In the genomic region with DNA sequence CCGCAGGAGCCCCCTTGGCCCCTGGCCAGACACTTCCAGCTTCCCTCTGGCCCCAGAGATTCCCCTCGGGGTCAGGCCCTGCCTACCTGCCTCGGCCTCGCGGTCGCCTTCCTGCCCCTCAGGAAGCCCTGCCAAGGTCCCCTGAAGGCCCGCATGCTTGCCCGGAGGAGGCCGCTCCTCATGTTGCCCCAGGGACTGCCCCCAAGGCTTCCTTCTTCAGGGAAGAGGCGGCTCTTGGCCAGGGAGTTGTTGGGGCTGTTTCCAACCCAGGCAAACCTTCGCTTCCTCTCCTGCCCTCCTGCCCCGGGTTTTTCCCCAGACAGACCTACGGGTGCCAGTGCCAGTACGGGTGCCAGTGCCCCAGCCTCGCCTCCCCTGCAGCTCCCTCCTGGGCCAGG, we compare ENCODE assay signal across 2 cellular contexts.
TF ChIP-seq lines count a peak whose summit lies in the region.

No MANE protein-coding gene starts in this region.

TF ChIP-seq in GM23338, 12 proteins besides CTCF, POLR2A, EP300 and RAD21 (continues in another document):
- TF ChIP-seq POLR2AphosphoS5 (IDR thresholded peaks at IDR 0.05; ENCODE audit: low read depth) (no peak), JUNB (IDR thresholded peaks at IDR 0.05; ENCODE audit: unreplicated experiment) (no peak), ZNF114 (CRISPR knock-in tag; IDR thresholded peaks at IDR 0.05) (no peak), CREB1 (CRISPR knock-in tag; IDR thresholded peaks at IDR 0.05; ENCODE audit: low read depth) (no peak), NANOG (IDR thresholded peaks at IDR 0.05; ENCODE audit: borderline replicate concordance) (no peak), STAT1 (IDR thresholded peaks at IDR 0.05; ENCODE audit: unreplicated experiment) (no peak), ZNF331 (CRISPR knock-in tag; IDR thresholded peaks at IDR 0.05; ENCODE audit: low read depth) (no peak)
- TF ChIP-seq, protein P1, sequence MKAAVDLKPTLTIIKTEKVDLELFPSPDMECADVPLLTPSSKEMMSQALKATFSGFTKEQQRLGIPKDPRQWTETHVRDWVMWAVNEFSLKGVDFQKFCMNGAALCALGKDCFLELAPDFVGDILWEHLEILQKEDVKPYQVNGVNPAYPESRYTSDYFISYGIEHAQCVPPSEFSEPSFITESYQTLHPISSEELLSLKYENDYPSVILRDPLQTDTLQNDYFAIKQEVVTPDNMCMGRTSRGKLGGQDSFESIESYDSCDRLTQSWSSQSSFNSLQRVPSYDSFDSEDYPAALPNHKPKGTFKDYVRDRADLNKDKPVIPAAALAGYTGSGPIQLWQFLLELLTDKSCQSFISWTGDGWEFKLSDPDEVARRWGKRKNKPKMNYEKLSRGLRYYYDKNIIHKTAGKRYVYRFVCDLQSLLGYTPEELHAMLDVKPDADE (IDR thresholded peaks at IDR 0.05) = no peak
- TF ChIP-seq, protein P2, sequence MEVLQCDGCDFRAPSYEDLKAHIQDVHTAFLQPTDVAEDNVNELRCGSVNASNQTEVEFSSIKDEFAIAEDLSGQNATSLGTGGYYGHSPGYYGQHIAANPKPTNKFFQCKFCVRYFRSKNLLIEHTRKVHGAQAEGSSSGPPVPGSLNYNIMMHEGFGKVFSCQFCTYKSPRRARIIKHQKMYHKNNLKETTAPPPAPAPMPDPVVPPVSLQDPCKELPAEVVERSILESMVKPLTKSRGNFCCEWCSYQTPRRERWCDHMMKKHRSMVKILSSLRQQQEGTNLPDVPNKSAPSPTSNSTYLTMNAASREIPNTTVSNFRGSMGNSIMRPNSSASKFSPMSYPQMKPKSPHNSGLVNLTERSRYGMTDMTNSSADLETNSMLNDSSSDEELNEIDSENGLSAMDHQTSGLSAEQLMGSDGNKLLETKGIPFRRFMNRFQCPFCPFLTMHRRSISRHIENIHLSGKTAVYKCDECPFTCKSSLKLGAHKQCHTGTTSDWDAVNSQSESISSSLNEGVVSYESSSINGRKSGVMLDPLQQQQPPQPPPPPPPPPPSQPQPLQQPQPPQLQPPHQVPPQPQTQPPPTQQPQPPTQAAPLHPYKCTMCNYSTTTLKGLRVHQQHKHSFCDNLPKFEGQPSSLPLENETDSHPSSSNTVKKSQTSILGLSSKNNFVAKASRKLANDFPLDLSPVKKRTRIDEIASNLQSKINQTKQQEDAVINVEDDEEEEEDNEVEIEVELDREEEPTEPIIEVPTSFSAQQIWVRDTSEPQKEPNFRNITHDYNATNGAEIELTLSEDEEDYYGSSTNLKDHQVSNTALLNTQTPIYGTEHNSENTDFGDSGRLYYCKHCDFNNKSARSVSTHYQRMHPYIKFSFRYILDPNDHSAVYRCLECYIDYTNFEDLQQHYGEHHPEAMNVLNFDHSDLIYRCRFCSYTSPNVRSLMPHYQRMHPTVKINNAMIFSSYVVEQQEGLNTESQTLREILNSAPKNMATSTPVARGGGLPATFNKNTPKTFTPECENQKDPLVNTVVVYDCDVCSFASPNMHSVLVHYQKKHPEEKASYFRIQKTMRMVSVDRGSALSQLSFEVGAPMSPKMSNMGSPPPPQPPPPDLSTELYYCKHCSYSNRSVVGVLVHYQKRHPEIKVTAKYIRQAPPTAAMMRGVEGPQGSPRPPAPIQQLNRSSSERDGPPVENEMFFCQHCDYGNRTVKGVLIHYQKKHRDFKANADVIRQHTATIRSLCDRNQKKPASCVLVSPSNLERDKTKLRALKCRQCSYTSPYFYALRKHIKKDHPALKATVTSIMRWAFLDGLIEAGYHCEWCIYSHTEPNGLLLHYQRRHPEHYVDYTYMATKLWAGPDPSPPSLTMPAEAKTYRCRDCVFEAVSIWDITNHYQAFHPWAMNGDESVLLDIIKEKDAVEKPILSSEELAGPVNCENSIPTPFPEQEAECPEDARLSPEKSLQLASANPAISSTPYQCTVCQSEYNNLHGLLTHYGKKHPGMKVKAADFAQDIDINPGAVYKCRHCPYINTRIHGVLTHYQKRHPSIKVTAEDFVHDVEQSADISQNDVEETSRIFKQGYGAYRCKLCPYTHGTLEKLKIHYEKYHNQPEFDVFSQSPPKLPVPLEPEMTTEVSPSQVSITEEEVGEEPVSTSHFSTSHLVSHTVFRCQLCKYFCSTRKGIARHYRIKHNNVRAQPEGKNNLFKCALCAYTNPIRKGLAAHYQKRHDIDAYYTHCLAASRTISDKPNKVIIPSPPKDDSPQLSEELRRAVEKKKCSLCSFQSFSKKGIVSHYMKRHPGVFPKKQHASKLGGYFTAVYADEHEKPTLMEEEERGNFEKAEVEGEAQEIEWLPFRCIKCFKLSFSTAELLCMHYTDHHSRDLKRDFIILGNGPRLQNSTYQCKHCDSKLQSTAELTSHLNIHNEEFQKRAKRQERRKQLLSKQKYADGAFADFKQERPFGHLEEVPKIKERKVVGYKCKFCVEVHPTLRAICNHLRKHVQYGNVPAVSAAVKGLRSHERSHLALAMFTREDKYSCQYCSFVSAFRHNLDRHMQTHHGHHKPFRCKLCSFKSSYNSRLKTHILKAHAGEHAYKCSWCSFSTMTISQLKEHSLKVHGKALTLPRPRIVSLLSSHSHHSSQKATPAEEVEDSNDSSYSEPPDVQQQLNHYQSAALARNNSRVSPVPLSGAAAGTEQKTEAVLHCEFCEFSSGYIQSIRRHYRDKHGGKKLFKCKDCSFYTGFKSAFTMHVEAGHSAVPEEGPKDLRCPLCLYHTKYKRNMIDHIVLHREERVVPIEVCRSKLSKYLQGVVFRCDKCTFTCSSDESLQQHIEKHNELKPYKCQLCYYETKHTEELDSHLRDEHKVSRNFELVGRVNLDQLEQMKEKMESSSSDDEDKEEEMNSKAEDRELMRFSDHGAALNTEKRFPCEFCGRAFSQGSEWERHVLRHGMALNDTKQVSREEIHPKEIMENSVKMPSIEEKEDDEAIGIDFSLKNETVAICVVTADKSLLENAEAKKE (CRISPR knock-in tag; IDR thresholded peaks at IDR 0.05) = no peak
- TF ChIP-seq, protein P3, sequence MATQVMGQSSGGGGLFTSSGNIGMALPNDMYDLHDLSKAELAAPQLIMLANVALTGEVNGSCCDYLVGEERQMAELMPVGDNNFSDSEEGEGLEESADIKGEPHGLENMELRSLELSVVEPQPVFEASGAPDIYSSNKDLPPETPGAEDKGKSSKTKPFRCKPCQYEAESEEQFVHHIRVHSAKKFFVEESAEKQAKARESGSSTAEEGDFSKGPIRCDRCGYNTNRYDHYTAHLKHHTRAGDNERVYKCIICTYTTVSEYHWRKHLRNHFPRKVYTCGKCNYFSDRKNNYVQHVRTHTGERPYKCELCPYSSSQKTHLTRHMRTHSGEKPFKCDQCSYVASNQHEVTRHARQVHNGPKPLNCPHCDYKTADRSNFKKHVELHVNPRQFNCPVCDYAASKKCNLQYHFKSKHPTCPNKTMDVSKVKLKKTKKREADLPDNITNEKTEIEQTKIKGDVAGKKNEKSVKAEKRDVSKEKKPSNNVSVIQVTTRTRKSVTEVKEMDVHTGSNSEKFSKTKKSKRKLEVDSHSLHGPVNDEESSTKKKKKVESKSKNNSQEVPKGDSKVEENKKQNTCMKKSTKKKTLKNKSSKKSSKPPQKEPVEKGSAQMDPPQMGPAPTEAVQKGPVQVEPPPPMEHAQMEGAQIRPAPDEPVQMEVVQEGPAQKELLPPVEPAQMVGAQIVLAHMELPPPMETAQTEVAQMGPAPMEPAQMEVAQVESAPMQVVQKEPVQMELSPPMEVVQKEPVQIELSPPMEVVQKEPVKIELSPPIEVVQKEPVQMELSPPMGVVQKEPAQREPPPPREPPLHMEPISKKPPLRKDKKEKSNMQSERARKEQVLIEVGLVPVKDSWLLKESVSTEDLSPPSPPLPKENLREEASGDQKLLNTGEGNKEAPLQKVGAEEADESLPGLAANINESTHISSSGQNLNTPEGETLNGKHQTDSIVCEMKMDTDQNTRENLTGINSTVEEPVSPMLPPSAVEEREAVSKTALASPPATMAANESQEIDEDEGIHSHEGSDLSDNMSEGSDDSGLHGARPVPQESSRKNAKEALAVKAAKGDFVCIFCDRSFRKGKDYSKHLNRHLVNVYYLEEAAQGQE (IDR thresholded peaks at IDR 0.05; ENCODE audit: unreplicated experiment) = no peak

TF ChIP-seq in H1, 55 proteins besides CTCF, POLR2A, EP300 and RAD21 (continues in another document):
- TF ChIP-seq TCF12 (IDR thresholded peaks at IDR 0.05; ENCODE audit: low read depth, low read length) (no peak), SP1 (IDR thresholded peaks at IDR 0.05; ENCODE audit: low read depth, low read length) (no peak), POU5F1 (IDR thresholded peaks at IDR 0.05; ENCODE audit: low read depth, low read length) (no peak), RNF2 (IDR thresholded peaks at IDR 0.05; ENCODE audit: borderline replicate concordance, low read depth, low read length, missing control alignments, poor library complexity, severe bottlenecking) (no peak), CEBPB (IDR thresholded peaks at IDR 0.05; ENCODE audit: low read depth, low read length) (no peak), EGR1 (IDR thresholded peaks at IDR 0.05; ENCODE audit: borderline replicate concordance, low read depth, low read length) (no peak), KDM5A (IDR thresholded peaks at IDR 0.05; ENCODE audit: low read length) (no peak), HDAC2 (IDR thresholded peaks at IDR 0.05; ENCODE audit: borderline replicate concordance in 1 of 2, low read depth in 2 of 2, low read length in 2 of 2) (no peak), TBP (IDR thresholded peaks at IDR 0.05; ENCODE audit: low read depth, low read length) (no peak), POLR2AphosphoS5 (IDR thresholded peaks at IDR 0.05; ENCODE audit: low read depth, low read length) (no peak), GABPA (IDR thresholded peaks at IDR 0.05; ENCODE audit: borderline replicate concordance, insufficient read depth, low read length) (no peak), RFX5 (IDR thresholded peaks at IDR 0.05; ENCODE audit: borderline replicate concordance, low read depth, low read length) (no peak), BACH1 (IDR thresholded peaks at IDR 0.05; ENCODE audit: low read length) (no peak), CBX5 (IDR thresholded peaks at IDR 0.05; ENCODE audit: low read depth, low read length) (no peak), NANOG (IDR thresholded peaks at IDR 0.05; ENCODE audit: insufficient read depth, low read depth, low read length, poor library complexity, severe bottlenecking) (no peak), CHD2 (IDR thresholded peaks at IDR 0.05; ENCODE audit: low read length) (no peak), SP2 (IDR thresholded peaks at IDR 0.05; ENCODE audit: low read length) (no peak)
- TF ChIP-seq, protein P4, sequence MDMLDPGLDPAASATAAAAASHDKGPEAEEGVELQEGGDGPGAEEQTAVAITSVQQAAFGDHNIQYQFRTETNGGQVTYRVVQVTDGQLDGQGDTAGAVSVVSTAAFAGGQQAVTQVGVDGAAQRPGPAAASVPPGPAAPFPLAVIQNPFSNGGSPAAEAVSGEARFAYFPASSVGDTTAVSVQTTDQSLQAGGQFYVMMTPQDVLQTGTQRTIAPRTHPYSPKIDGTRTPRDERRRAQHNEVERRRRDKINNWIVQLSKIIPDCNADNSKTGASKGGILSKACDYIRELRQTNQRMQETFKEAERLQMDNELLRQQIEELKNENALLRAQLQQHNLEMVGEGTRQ (IDR thresholded peaks at IDR 0.05; ENCODE audit: low read length) = no peak
